ENCODE assay signal across 9 cellular contexts in the genomic region with DNA sequence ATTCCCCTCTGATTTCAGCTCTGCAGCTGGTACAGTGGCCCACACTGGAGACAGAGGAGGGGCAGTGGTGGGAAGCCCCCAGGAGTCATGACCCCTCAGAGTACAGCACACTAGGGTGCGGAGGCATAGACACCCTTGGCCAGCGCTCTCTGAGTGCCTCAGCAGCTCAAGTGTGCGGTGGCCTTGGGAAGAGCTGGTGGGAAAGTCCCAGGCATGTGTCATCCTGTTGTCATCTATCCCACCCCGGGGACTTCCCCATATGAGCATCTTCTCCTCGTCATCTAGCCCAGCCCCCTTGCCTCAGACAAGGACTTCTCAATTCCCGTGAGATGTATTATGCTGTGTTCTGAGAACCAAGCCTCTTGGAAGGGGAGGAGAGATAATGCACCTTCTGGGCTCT. TPM values are rescaled to one million over a fixed set of nuclear protein-coding genes. Genes with fewer than 3 reads are reported as not detected.
DNase-seq lines count a peak whose midpoint lies in the region; ATAC-seq and TF ChIP-seq lines count a peak whose summit lies in the region.
"Had no signal": no experiment of that assay in that cellular context is flagged by ENCODE, and none has a peak within 500 bp of the region (broad histone marks: within the 10 kb centered on the region; RNA-seq: fewer than 3 reads in every experiment).

No MANE protein-coding gene starts in this region.

- peak; percentile 75 for ATAC-seq in GM21737 (IDR thresholded peaks at IDR 0.05; ENCODE audit: unreplicated experiment)

- no peak overlapping the region for H3K14ac ChIP-seq in H9 (ENCODE audit: insufficient read depth, low read length)

- no peak overlapping the region for H2BK120ac ChIP-seq in H9 (ENCODE audit: low read depth, low read length, poor library complexity, severe bottlenecking)

- H4K20me1 ChIP-seq in H9 (ENCODE audit: control insufficient read depth, insufficient read depth, insufficient read length): no peaks in the 10 kb centered on the region

- H3K27me3 Mint-ChIP-seq in H9 (ENCODE audit: low read depth): peaks cover 7% of the 10 kb centered on the region

- WGBS in H9 (ENCODE audit: extremely low coverage, insufficient read length, low lambda C conversion rate): no CpG with 5 or more reads among the region's 6 CpGs

- no peak overlapping the region for H3K27ac Mint-ChIP-seq in H9

- no peak overlapping the region for H3K4me2 ChIP-seq in H9 (ENCODE audit: insufficient read depth, insufficient read length, low read length)

- no peak overlapping the region for H4K5ac ChIP-seq in H9 (ENCODE audit: insufficient read length, low read depth, low read length)

- H3K23ac ChIP-seq in H9 (ENCODE audit: insufficient read length, low read depth, low read length): no peak overlapping the region

- H3K79me2 ChIP-seq in H9 (ENCODE audit: insufficient read depth, low read length): no peaks in the 10 kb centered on the region

- DNase-seq in ELR (ENCODE audit: low read depth) (peak; percentile 100), NCI-H226 (peak; percentile 28), activated T-helper 1 cell treated with Interleukin-2 at 50 U/mL for 16 hours (ENCODE audit: low read depth) (peak; percentile 38), kidney tubule cell (ENCODE audit: low spot score) (peak; percentile 97), H9 (no peak), ascending aorta (ENCODE audit: low spot score in 2 of 2) (no peak)
- peak in 4 of 6 experiments; percentile 8 to 60 (median 26) for DNase-seq in stimulated activated naive CD4-positive, alpha-beta T cell (lab: John Stamatoyannopoulos, UW)

- H2BK5ac ChIP-seq in H9 (ENCODE audit: insufficient read length, low read length): no peak overlapping the region

- H2BK12ac ChIP-seq in H9 (ENCODE audit: insufficient read length, low read depth, low read length): no peak overlapping the region

- H3K9me3 ChIP-seq in H9 (ENCODE audit: control insufficient read depth, low read depth, low read length) (no peaks in the 10 kb centered on the region), ascending aorta (no peaks in the 10 kb centered on the region)
- H3K9me3 ChIP-seq: ovary had no signal

- TF ChIP-seq CTCF in H9 (conservative IDR thresholded peaks at IDR 0.05): no peak
- TF ChIP-seq CTCF in ascending aorta (IDR thresholded peaks at IDR 0.05): no peak

- peaks cover 7 to 8% of the 10 kb centered on the region in 2 experiments; a peak in 4 of 5 replicates for H3K9me3 Mint-ChIP-seq in H9

- no peak overlapping the region for H4K8ac ChIP-seq in H9 (replicated peaks; ENCODE audit: insufficient read length, low read depth, low read length)

- H3K27me3 ChIP-seq in H9 (ENCODE audit: insufficient read depth, low read length) (no peaks in the 10 kb centered on the region), ascending aorta (no peaks in the 10 kb centered on the region)
- H3K27me3 ChIP-seq: ovary had no signal

- H2BK20ac ChIP-seq in H9 (ENCODE audit: low read depth, low read length, poor library complexity, severe bottlenecking): no peak overlapping the region

- H3K56ac ChIP-seq in H9 (ENCODE audit: insufficient read length, low read depth, low read length): no peak overlapping the region

- no peak overlapping the region for H3T11ph ChIP-seq in H9 (ENCODE audit: low read length)

- H3K9ac ChIP-seq in H9 (ENCODE audit: extremely low read depth, insufficient read length, low read length): no peak overlapping the region

- intact Hi-C loops in ascending aorta (cut with DNase I): no loop called here

- H4K91ac ChIP-seq in H9 (ENCODE audit: insufficient read length, low read depth, low read length): no peak overlapping the region

- no peaks in the 10 kb centered on the region for H3K79me1 ChIP-seq in H9 (ENCODE audit: insufficient read depth, low read depth, low read length, poor library complexity, severe bottlenecking)

- no peak overlapping the region for H3K4ac ChIP-seq in H9 (ENCODE audit: low read depth, low read length)

- H3K27ac ChIP-seq in H9 (ENCODE audit: insufficient read length, low read depth, low read length) (no peak overlapping the region), ascending aorta (no peak overlapping the region)
- H3K27ac ChIP-seq: ovary had no signal

- no peak overlapping the region for H2AFZ ChIP-seq in H9 (ENCODE audit: low read length)

- peaks cover 0 to 3% (median 2%) of the 10 kb centered on the region in 3 experiments; a peak in 4 of 7 replicates for H3K36me3 Mint-ChIP-seq in H9 (ENCODE audit: insufficient read depth in 1 of 3, low read depth in 3 of 3)

- H3K36me3 ChIP-seq in ascending aorta: no peaks in the 10 kb centered on the region
- H3K36me3 ChIP-seq: ovary had no signal

- no peak overlapping the region for H3K4me3 Mint-ChIP-seq in H9

- H3K4me1 Mint-ChIP-seq in H9: peaks cover 8% of the 10 kb centered on the region in 2 experiments

- H2BK15ac ChIP-seq in H9 (ENCODE audit: low read depth, low read length): no peak overlapping the region

- H3K23me2 ChIP-seq in H9 (ENCODE audit: insufficient read length, low read depth, low read length, poor library complexity, severe bottlenecking): no peaks in the 10 kb centered on the region

- H2AK5ac ChIP-seq in H9 (ENCODE audit: insufficient read length, low read length): no peak overlapping the region

- H3K18ac ChIP-seq in H9 (ENCODE audit: insufficient read length, low read depth, low read length): no peak overlapping the region

- no peaks in the 10 kb centered on the region for H3K4me1 ChIP-seq in H9 (ENCODE audit: insufficient read depth, low read length)
- H3K4me1 ChIP-seq in ascending aorta: peaks cover 0 to 5% of the 10 kb centered on the region in 2 donors

- no peak overlapping the region for H3K4me3 ChIP-seq in ascending aorta
- H3K4me3 ChIP-seq: ovary had no signal

RNA-seq across cellular contexts. Expression of a gene that starts 15.6 kb away (rescaled TPM):
- total RNA-seq in H9 (2021) (79.7 and 80.4 TPM in 2 replicates), ascending aorta (172 TPM)

Comparison
In these comparisons a context has a peak if more than half of its experiments do, and no peak if none do; other contexts are left out.
1. DNase-seq: peak in ELR (single experiment), NCI-H226 (single experiment), activated T-helper 1 cell treated with Interleukin-2 at 50 U/mL for 16 hours (single experiment), kidney tubule cell (single experiment) and stimulated activated naive CD4-positive, alpha-beta T cell (4 of 6); none in H9 (single experiment) and ascending aorta (0 of 2).